In the genomic region with DNA sequence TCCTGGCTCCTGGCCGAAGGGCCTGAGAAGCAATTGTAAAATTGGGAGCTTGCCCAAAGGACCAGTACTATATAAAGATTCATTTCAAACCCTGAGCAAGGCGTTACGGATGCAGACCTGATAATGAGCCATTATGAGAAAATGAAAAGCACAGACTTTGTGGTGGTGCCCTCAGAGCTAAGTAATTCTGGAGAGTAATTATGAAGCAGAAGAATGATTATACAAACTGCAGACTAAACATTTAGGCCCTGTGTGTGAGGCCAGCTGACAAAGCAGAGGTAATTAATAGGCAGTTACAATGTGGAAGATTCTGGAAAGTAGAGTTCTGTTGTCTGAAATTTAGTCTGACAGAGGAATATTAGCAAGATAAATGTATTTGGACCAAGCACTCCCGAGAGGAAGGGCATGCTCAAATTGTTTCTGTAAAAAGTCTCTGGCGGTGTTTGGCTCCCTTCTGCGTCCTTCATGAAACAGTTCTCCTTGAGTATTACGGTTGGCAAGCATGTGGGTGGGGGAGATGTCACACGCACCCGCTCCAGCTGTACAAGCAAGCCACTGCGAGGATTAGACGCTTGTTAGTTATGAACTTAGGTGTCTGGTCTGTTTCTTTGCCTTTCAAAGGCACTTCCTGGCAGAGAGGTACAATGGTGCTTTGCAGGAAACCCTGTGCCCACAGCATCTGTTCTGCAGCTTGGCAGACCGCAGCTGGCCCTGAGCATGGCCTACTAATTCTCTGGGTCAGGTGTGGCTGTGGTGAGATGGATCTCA, we compare ENCODE assay signal across 2 cellular contexts.
TF ChIP-seq lines count a peak whose summit lies in the region.

No MANE protein-coding gene starts in this region.

TF ChIP-seq in SK-N-SH treated with all-trans-retinoic acid at 6 μM for 48 hours, 23 proteins besides CTCF, POLR2A, EP300 and RAD21 (continued from another document):
- TF ChIP-seq, protein P1, sequence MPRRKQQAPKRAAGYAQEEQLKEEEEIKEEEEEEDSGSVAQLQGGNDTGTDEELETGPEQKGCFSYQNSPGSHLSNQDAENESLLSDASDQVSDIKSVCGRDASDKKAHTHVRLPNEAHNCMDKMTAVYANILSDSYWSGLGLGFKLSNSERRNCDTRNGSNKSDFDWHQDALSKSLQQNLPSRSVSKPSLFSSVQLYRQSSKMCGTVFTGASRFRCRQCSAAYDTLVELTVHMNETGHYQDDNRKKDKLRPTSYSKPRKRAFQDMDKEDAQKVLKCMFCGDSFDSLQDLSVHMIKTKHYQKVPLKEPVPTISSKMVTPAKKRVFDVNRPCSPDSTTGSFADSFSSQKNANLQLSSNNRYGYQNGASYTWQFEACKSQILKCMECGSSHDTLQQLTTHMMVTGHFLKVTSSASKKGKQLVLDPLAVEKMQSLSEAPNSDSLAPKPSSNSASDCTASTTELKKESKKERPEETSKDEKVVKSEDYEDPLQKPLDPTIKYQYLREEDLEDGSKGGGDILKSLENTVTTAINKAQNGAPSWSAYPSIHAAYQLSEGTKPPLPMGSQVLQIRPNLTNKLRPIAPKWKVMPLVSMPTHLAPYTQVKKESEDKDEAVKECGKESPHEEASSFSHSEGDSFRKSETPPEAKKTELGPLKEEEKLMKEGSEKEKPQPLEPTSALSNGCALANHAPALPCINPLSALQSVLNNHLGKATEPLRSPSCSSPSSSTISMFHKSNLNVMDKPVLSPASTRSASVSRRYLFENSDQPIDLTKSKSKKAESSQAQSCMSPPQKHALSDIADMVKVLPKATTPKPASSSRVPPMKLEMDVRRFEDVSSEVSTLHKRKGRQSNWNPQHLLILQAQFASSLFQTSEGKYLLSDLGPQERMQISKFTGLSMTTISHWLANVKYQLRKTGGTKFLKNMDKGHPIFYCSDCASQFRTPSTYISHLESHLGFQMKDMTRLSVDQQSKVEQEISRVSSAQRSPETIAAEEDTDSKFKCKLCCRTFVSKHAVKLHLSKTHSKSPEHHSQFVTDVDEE (CRISPR knock-in tag; IDR thresholded peaks at IDR 0.05): peak; percentile 55; the same call in 1 of the 2 replicates

TF ChIP-seq in GM12878, 131 proteins besides CTCF, POLR2A, EP300 and RAD21 (continued from another document and continues in another):
- TF ChIP-seq, protein P2, sequence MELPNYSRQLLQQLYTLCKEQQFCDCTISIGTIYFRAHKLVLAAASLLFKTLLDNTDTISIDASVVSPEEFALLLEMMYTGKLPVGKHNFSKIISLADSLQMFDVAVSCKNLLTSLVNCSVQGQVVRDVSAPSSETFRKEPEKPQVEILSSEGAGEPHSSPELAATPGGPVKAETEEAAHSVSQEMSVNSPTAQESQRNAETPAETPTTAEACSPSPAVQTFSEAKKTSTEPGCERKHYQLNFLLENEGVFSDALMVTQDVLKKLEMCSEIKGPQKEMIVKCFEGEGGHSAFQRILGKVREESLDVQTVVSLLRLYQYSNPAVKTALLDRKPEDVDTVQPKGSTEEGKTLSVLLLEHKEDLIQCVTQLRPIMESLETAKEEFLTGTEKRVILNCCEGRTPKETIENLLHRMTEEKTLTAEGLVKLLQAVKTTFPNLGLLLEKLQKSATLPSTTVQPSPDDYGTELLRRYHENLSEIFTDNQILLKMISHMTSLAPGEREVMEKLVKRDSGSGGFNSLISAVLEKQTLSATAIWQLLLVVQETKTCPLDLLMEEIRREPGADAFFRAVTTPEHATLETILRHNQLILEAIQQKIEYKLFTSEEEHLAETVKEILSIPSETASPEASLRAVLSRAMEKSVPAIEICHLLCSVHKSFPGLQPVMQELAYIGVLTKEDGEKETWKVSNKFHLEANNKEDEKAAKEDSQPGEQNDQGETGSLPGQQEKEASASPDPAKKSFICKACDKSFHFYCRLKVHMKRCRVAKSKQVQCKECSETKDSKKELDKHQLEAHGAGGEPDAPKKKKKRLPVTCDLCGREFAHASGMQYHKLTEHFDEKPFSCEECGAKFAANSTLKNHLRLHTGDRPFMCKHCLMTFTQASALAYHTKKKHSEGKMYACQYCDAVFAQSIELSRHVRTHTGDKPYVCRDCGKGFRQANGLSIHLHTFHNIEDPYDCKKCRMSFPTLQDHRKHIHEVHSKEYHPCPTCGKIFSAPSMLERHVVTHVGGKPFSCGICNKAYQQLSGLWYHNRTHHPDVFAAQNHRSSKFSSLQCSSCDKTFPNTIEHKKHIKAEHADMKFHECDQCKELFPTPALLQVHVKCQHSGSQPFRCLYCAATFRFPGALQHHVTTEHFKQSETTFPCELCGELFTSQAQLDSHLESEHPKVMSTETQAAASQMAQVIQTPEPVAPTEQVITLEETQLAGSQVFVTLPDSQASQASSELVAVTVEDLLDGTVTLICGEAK (IDR thresholded peaks at IDR 0.05; ENCODE audit: borderline replicate concordance): no peak
- TF ChIP-seq SIN3A (IDR thresholded peaks at IDR 0.05; ENCODE audit: low read depth, low read length): peak; percentile 50; the same call in 1 of the 2 replicates
- TF ChIP-seq YY1 (IDR thresholded peaks at IDR 0.05; ENCODE audit: low read depth, low read length): 0 out of 2 replicates have a peak, but pooled peaks have one; percentile 18
- TF ChIP-seq EZH2 (IDR thresholded peaks at IDR 0.05; ENCODE audit: borderline replicate concordance, control insufficient read depth, low read depth, low read length): no peak
- no peak for TF ChIP-seq FOXM1 (IDR thresholded peaks at IDR 0.05; ENCODE audit: low read depth, low read length)
- no peak for TF ChIP-seq FOXK2 (IDR thresholded peaks at IDR 0.05)
- TF ChIP-seq ETV6 (conservative IDR thresholded peaks at IDR 0.05 in 1 of 2, IDR thresholded peaks at IDR 0.05 in 1 of 2; ENCODE audit: borderline replicate concordance in 1 of 2, low read depth in 1 of 2): no peak
- TF ChIP-seq DPF2 (IDR thresholded peaks at IDR 0.05): 0 out of 2 replicates have a peak, but pooled peaks have one; percentile 32
- TF ChIP-seq MTA3 (IDR thresholded peaks at IDR 0.05; ENCODE audit: borderline replicate concordance, low read length): 0 out of 2 replicates have a peak, but pooled peaks have one; percentile 25
- TF ChIP-seq NR2C2 (IDR thresholded peaks at IDR 0.05; ENCODE audit: borderline replicate concordance, control insufficient read depth, insufficient read length, low read depth): no peak
- TF ChIP-seq RAD51 (IDR thresholded peaks at IDR 0.05): no peak
- peak; percentile 58 for TF ChIP-seq POLR2AphosphoS5 (IDR thresholded peaks at IDR 0.05; ENCODE audit: low read length)
- peak; percentile 21; the same call in 1 of the 2 replicates for TF ChIP-seq BCL11A (IDR thresholded peaks at IDR 0.05; ENCODE audit: low read depth, low read length)
- TF ChIP-seq PML (IDR thresholded peaks at IDR 0.05; ENCODE audit: low read length): no peak
- TF ChIP-seq ZNF384 (IDR thresholded peaks at IDR 0.05; ENCODE audit: borderline replicate concordance, low read depth, low read length): no peak
- peak; percentile 27; the same call in 1 of the 2 replicates for TF ChIP-seq NR2F1 (conservative IDR thresholded peaks at IDR 0.05)
- no peak for TF ChIP-seq NFXL1 (IDR thresholded peaks at IDR 0.05; ENCODE audit: borderline replicate concordance)
- TF ChIP-seq HDAC2 (IDR thresholded peaks at IDR 0.05): no peak
- peak; percentile 34 to 39; a peak in 2 of 4 replicates for TF ChIP-seq IKZF2 (IDR thresholded peaks at IDR 0.05)
- TF ChIP-seq, protein P3, sequence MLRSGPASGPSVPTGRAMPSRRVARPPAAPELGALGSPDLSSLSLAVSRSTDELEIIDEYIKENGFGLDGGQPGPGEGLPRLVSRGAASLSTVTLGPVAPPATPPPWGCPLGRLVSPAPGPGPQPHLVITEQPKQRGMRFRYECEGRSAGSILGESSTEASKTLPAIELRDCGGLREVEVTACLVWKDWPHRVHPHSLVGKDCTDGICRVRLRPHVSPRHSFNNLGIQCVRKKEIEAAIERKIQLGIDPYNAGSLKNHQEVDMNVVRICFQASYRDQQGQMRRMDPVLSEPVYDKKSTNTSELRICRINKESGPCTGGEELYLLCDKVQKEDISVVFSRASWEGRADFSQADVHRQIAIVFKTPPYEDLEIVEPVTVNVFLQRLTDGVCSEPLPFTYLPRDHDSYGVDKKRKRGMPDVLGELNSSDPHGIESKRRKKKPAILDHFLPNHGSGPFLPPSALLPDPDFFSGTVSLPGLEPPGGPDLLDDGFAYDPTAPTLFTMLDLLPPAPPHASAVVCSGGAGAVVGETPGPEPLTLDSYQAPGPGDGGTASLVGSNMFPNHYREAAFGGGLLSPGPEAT (IDR thresholded peaks at IDR 0.05; ENCODE audit: low read depth): no peak; the same call in 1 of the 2 replicates
- TF ChIP-seq MTA2 (IDR thresholded peaks at IDR 0.05; ENCODE audit: low read depth): peak; percentile 35; the same call in 1 of the 2 replicates
- 0 out of 2 replicates have a peak, but pooled peaks have one; percentile 42 for TF ChIP-seq BACH1 (IDR thresholded peaks at IDR 0.05; ENCODE audit: borderline replicate concordance)
- no peak for TF ChIP-seq MEF2B (IDR thresholded peaks at IDR 0.05; ENCODE audit: partially characterized antibody, poor library complexity, severe bottlenecking)
- TF ChIP-seq, protein P4, sequence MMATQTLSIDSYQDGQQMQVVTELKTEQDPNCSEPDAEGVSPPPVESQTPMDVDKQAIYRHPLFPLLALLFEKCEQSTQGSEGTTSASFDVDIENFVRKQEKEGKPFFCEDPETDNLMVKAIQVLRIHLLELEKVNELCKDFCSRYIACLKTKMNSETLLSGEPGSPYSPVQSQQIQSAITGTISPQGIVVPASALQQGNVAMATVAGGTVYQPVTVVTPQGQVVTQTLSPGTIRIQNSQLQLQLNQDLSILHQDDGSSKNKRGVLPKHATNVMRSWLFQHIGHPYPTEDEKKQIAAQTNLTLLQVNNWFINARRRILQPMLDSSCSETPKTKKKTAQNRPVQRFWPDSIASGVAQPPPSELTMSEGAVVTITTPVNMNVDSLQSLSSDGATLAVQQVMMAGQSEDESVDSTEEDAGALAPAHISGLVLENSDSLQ (IDR thresholded peaks at IDR 0.05): 0 out of 2 replicates have a peak, but pooled peaks have one; percentile 10
- no peak for TF ChIP-seq STAT1 (conservative IDR thresholded peaks at IDR 0.05)
- TF ChIP-seq, protein P5, sequence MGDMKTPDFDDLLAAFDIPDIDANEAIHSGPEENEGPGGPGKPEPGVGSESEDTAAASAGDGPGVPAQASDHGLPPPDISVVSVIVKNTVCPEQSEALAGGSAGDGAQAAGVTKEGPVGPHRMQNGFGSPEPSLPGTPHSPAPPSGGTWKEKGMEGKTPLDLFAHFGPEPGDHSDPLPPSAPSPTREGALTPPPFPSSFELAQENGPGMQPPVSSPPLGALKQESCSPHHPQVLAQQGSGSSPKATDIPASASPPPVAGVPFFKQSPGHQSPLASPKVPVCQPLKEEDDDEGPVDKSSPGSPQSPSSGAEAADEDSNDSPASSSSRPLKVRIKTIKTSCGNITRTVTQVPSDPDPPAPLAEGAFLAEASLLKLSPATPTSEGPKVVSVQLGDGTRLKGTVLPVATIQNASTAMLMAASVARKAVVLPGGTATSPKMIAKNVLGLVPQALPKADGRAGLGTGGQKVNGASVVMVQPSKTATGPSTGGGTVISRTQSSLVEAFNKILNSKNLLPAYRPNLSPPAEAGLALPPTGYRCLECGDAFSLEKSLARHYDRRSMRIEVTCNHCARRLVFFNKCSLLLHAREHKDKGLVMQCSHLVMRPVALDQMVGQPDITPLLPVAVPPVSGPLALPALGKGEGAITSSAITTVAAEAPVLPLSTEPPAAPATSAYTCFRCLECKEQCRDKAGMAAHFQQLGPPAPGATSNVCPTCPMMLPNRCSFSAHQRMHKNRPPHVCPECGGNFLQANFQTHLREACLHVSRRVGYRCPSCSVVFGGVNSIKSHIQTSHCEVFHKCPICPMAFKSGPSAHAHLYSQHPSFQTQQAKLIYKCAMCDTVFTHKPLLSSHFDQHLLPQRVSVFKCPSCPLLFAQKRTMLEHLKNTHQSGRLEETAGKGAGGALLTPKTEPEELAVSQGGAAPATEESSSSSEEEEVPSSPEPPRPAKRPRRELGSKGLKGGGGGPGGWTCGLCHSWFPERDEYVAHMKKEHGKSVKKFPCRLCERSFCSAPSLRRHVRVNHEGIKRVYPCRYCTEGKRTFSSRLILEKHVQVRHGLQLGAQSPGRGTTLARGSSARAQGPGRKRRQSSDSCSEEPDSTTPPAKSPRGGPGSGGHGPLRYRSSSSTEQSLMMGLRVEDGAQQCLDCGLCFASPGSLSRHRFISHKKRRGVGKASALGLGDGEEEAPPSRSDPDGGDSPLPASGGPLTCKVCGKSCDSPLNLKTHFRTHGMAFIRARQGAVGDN (IDR thresholded peaks at IDR 0.05): peak; percentile 95
- TF ChIP-seq, protein P6, sequence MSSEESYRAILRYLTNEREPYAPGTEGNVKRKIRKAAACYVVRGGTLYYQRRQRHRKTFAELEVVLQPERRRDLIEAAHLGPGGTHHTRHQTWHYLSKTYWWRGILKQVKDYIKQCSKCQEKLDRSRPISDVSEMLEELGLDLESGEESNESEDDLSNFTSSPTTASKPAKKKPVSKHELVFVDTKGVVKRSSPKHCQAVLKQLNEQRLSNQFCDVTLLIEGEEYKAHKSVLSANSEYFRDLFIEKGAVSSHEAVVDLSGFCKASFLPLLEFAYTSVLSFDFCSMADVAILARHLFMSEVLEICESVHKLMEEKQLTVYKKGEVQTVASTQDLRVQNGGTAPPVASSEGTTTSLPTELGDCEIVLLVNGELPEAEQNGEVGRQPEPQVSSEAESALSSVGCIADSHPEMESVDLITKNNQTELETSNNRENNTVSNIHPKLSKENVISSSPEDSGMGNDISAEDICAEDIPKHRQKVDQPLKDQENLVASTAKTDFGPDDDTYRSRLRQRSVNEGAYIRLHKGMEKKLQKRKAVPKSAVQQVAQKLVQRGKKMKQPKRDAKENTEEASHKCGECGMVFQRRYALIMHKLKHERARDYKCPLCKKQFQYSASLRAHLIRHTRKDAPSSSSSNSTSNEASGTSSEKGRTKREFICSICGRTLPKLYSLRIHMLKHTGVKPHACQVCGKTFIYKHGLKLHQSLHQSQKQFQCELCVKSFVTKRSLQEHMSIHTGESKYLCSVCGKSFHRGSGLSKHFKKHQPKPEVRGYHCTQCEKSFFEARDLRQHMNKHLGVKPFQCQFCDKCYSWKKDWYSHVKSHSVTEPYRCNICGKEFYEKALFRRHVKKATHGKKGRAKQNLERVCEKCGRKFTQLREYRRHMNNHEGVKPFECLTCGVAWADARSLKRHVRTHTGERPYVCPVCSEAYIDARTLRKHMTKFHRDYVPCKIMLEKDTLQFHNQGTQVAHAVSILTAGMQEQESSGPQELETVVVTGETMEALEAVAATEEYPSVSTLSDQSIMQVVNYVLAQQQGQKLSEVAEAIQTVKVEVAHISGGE (CRISPR knock-in tag; IDR thresholded peaks at IDR 0.05): no peak
- TF ChIP-seq, protein P7, sequence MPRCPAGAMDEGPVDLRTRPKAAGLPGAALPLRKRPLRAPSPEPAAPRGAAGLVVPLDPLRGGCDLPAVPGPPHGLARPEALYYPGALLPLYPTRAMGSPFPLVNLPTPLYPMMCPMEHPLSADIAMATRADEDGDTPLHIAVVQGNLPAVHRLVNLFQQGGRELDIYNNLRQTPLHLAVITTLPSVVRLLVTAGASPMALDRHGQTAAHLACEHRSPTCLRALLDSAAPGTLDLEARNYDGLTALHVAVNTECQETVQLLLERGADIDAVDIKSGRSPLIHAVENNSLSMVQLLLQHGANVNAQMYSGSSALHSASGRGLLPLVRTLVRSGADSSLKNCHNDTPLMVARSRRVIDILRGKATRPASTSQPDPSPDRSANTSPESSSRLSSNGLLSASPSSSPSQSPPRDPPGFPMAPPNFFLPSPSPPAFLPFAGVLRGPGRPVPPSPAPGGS (IDR thresholded peaks at IDR 0.05; ENCODE audit: borderline replicate concordance, insufficient read depth, low read depth, low read length, poor library complexity, severe bottlenecking): peak; percentile 77
- TF ChIP-seq EED (IDR thresholded peaks at IDR 0.05; ENCODE audit: low read depth): no peak
- no peak for TF ChIP-seq IRF4 (IDR thresholded peaks at IDR 0.05; ENCODE audit: low read depth, low read length)
- TF ChIP-seq ZNF217 (IDR thresholded peaks at IDR 0.05): peak; percentile 20; the same call in 1 of the 2 replicates
- no peak for TF ChIP-seq SPI1 (IDR thresholded peaks at IDR 0.05; ENCODE audit: borderline replicate concordance, insufficient read depth, low read depth, low read length)
